ENCODE assay signal across 9 cellular contexts in genomic region chr1:201955009-201955749, GRCh38.
DNase-seq lines count a peak whose midpoint lies in the region; ATAC-seq, FAIRE-seq and TF ChIP-seq lines count a peak whose summit lies in the region.
"Had no signal": no experiment of that assay in that cellular context is flagged by ENCODE, and none has a peak within 500 bp of the region (broad histone marks: within the 10 kb centered on the region; RNA-seq: fewer than 3 reads in every experiment).

Gene TIMM17A (plus strand): TSS chr1:201955503. CDS start chr1:201955527, 24 bp downstream.

- peaks cover 41% of the 10 kb centered on the region for H3K36me3 Mint-ChIP-seq in central memory CD8-positive, alpha-beta T cell (ENCODE audit: insufficient read depth)

- peak within 1 kb of the TSS; percentile 88 for H3K4me3 Mint-ChIP-seq in central memory CD8-positive, alpha-beta T cell

- DNase-seq in AG09309 (ENCODE audit: low read depth) (peak; percentile 92), NCI-H446 (lab: John Stamatoyannopoulos, UW) (peak; percentile 98 to 99)
- peak; percentile 91 for DNase-seq in activated CD4-positive, CD25-positive, alpha-beta regulatory T cell treated with anti-CD3 and anti-CD28 coated beads, Interleukin-2, amount 50 U/mL, for 16 hours (ENCODE audit: low read depth, low spot score)
- DNase-seq in central memory CD8-positive, alpha-beta T cell (ENCODE audit: low spot score in 2 of 2), result peak; percentile 86 to 88
- peak; percentile 88 for DNase-seq in stimulated activated CD4-positive, alpha-beta T cell treated with anti-CD3 and anti-CD28 coated beads, Interleukin-12 subunit alpha, Interleukin-12 subunit beta, amount 100 ng/mL, for 4 hours

- peak within 1 kb of the TSS; percentile 100 for H3K27ac Mint-ChIP-seq in central memory CD8-positive, alpha-beta T cell (ENCODE audit: low read depth)

- no peak for TF ChIP-seq CTCF in AG09309 (IDR thresholded peaks at IDR 0.05; ENCODE audit: control insufficient read depth, insufficient read depth, low read depth, low read length, missing control alignments)

- no peaks in the 10 kb centered on the region for H3K27me3 Mint-ChIP-seq in central memory CD8-positive, alpha-beta T cell

- no peaks in the 10 kb centered on the region for H3K9me3 Mint-ChIP-seq in central memory CD8-positive, alpha-beta T cell

- FAIRE-seq in islet of Langerhans (lab: Jason Lieb, UNC), result peak; percentile 70
- FAIRE-seq: colon had no signal

- ATAC-seq in GM19025 (IDR thresholded peaks at IDR 0.05; ENCODE audit: low read depth, unreplicated experiment) (peak; percentile 99), HG03342 (IDR thresholded peaks at IDR 0.05; ENCODE audit: unreplicated experiment) (peak; percentile 100)
- peak; percentile 99 for ATAC-seq in central memory CD8-positive, alpha-beta T cell (replicated peaks; ENCODE audit: extremely low read depth, poor library complexity, severe bottlenecking)

- H3K4me1 Mint-ChIP-seq in central memory CD8-positive, alpha-beta T cell, result peaks cover 15% of the 10 kb centered on the region

- H3K4me3 ChIP-seq in AG09309 (ENCODE audit: control insufficient read depth, low read depth, low read length), result peak within 1 kb of the TSS; percentile 94

Comparison
In these comparisons a context has a peak if more than half of its experiments do, and no peak if none do; other contexts are left out.
1. Peak in every context shown above with its lines: DNase-seq, ATAC-seq and H3K4me3 ChIP-seq.